In the genomic region with DNA sequence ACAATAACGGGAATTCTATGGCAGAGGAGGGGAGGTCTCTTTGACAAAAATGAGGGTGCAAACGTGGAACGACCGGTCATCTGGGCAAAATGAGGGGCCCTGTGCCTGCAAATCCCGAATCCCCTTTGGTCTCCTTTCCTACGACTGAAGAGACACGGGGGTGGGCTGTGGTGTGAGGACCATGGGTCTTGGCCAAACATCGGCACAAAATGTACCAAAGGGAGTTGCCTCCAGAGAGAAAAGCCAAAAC, we compare ENCODE assay signal across 8 cellular contexts. TPM values are rescaled to one million over a fixed set of nuclear protein-coding genes. Genes with fewer than 3 reads are reported as not detected.
DNase-seq lines count a peak whose midpoint lies in the region; ATAC-seq, FAIRE-seq and TF ChIP-seq lines count a peak whose summit lies in the region.

No MANE protein-coding gene starts in this region.

- intact Hi-C loops in activated B cell treated with CpG ODN at 0.5 μM for 24 hours (cut with micrococcal nuclease), result loop anchor here (1.0 to 10.0 kb wide), 7 partner anchors 14 to 569 kb away; partner anchors contain the start of genes MNS1 and TCF12
- intact Hi-C loops in right cardiac atrium (cut with DNase I), result loop anchor here in 1 of 4 donors (10.0 kb wide), 1 partner anchor 82 kb away; no protein-coding TSS in a partner anchor

- CTCF ChIA-PET in activated CD8-positive, alpha-beta memory T cell treated with anti-CD3 and anti-CD28 coated beads, Interleukin-2, amount 10 ng/mL, durations not matched to agents 7 days and 5 days (lab: Charles Lee), result interaction anchor here (0.9 to 1.4 kb wide), 4 partner anchors 137 to 480 kb away, joined by 3 read pairs; no protein-coding TSS in a partner anchor
- CTCF ChIA-PET in activated B cell treated with CpG ODN at 0.5 μM for 24 hours (lab: Charles Lee), result interaction anchor here (0.6 kb wide), 1 partner anchor 137 kb away, joined by 5 read pairs; no protein-coding TSS in a partner anchor

- under 1% methylated on average over 8 of the region's 8 CpGs for WGBS in right cardiac atrium
- WGBS in small intestine, 3 donors, result 0 to 2% (median 1%) methylated on average over 8 of the region's 8 CpGs

- no peak for ATAC-seq in activated CD8-positive, alpha-beta memory T cell treated with anti-CD3 and anti-CD28 coated beads, Interleukin-2, amount 10 ng/mL, durations not matched to agents 7 days and 5 days
- no peak for ATAC-seq in activated B cell treated with CpG ODN at 0.5 μM for 24 hours (ENCODE audit: low read depth)
- ATAC-seq in right cardiac atrium, result no peak
- ATAC-seq in HG02938 (IDR thresholded peaks at IDR 0.05; ENCODE audit: unreplicated experiment), result no peak

- no peaks in the 10 kb centered on the region for H3K27me3 ChIP-seq in right cardiac atrium (ENCODE audit: control insufficient read depth, insufficient read depth)
- no peaks in the 10 kb centered on the region for H3K27me3 ChIP-seq in small intestine (ENCODE audit: control insufficient read depth in 2 of 2, insufficient read depth in 2 of 2, low read length in 2 of 2)

- H3K9me3 Mint-ChIP-seq in activated CD8-positive, alpha-beta memory T cell treated with anti-CD3 and anti-CD28 coated beads, Interleukin-2, amount 10 ng/mL, durations not matched to agents 7 days and 5 days (ENCODE audit: low read depth), result no peaks in the 10 kb centered on the region
- no peaks in the 10 kb centered on the region for H3K9me3 Mint-ChIP-seq in activated B cell treated with CpG ODN at 0.5 μM for 24 hours

- peaks cover 0 to 1% of the 10 kb centered on the region in 2 donors for H3K36me3 ChIP-seq in small intestine (ENCODE audit: control insufficient read depth in 2 of 2, insufficient read depth in 2 of 2, low read length in 2 of 2)

- peak overlapping the region; percentile 76 for H3K4me3 ChIP-seq in right cardiac atrium (ENCODE audit: low read length)
- H3K4me3 ChIP-seq in small intestine (ENCODE audit: low read depth in 1 of 2, low read length in 2 of 2), result peak overlapping the region; percentile 64 to 98

- peak overlapping the region; percentile 98 for H3K27ac ChIP-seq in right cardiac atrium (ENCODE audit: low read length)
- peak overlapping the region; percentile 95 to 96 for H3K27ac ChIP-seq in small intestine (ENCODE audit: low read depth in 1 of 2, low read length in 1 of 2)

- TF ChIP-seq CTCF in activated B cell treated with CpG ODN at 0.5 μM for 24 hours (IDR thresholded peaks at IDR 0.05), result no peak

- H3K4me1 Mint-ChIP-seq in activated CD8-positive, alpha-beta memory T cell treated with anti-CD3 and anti-CD28 coated beads, Interleukin-2, amount 10 ng/mL, durations not matched to agents 7 days and 5 days, result peaks cover 23% of the 10 kb centered on the region
- H3K4me1 Mint-ChIP-seq in activated B cell treated with CpG ODN at 0.5 μM for 24 hours, result peaks cover 31% of the 10 kb centered on the region

- no peak for DNase-seq in activated CD8-positive, alpha-beta memory T cell treated with anti-CD3 and anti-CD28 coated beads, Interleukin-2, amount 10 ng/mL, durations not matched to agents 7 days and 5 days
- DNase-seq in activated CD8-positive, alpha-beta memory T cell treated with anti-CD3 and anti-CD28 coated beads for 24 hours, result no peak
- no peak for DNase-seq in activated B cell treated with CpG ODN at 0.5 μM for 24 hours
- no peak for DNase-seq in right cardiac atrium
- DNase-seq in small intestine, result no peak
- DNase-seq in stimulated activated naive CD4-positive, alpha-beta T cell (lab: John Stamatoyannopoulos, UW), result no peak
- DNase-seq in amniotic stem cell (lab: John Stamatoyannopoulos, UW), result no peak

- peaks cover 3% of the 10 kb centered on the region for H3K27me3 Mint-ChIP-seq in activated CD8-positive, alpha-beta memory T cell treated with anti-CD3 and anti-CD28 coated beads, Interleukin-2, amount 10 ng/mL, durations not matched to agents 7 days and 5 days
- H3K27me3 Mint-ChIP-seq in activated B cell treated with CpG ODN at 0.5 μM for 24 hours, result no peaks in the 10 kb centered on the region

- peaks cover 15% of the 10 kb centered on the region for H3K36me3 Mint-ChIP-seq in activated CD8-positive, alpha-beta memory T cell treated with anti-CD3 and anti-CD28 coated beads, Interleukin-2, amount 10 ng/mL, durations not matched to agents 7 days and 5 days
- peaks cover 16% of the 10 kb centered on the region for H3K36me3 Mint-ChIP-seq in activated B cell treated with CpG ODN at 0.5 μM for 24 hours (ENCODE audit: low read depth)

- FAIRE-seq in small intestine (lab: Jason Lieb, UNC), result no peak

- H3K9me3 ChIP-seq in right cardiac atrium (ENCODE audit: control insufficient read depth, low read length) (no peaks in the 10 kb centered on the region), small intestine (ENCODE audit: control insufficient read depth, low read depth) (no peaks in the 10 kb centered on the region)

- H3K4me3 Mint-ChIP-seq in activated CD8-positive, alpha-beta memory T cell treated with anti-CD3 and anti-CD28 coated beads, Interleukin-2, amount 10 ng/mL, durations not matched to agents 7 days and 5 days, result peak overlapping the region; percentile 93
- H3K4me3 Mint-ChIP-seq in activated B cell treated with CpG ODN at 0.5 μM for 24 hours, result peak overlapping the region; percentile 96

- POLR2A ChIA-PET in activated B cell treated with CpG ODN at 0.5 μM for 24 hours (lab: Charles Lee), result interaction anchor here (0.6 to 1.5 kb wide), 5 partner anchors 14 to 566 kb away, joined by 3 to 10 read pairs (median 4); no protein-coding TSS in a partner anchor

- peak overlapping the region; percentile 95 for H3K27ac Mint-ChIP-seq in activated CD8-positive, alpha-beta memory T cell treated with anti-CD3 and anti-CD28 coated beads, Interleukin-2, amount 10 ng/mL, durations not matched to agents 7 days and 5 days
- H3K27ac Mint-ChIP-seq in activated B cell treated with CpG ODN at 0.5 μM for 24 hours, result peak overlapping the region; percentile 93

- H3K4me1 ChIP-seq in right cardiac atrium (ENCODE audit: control insufficient read depth, insufficient read depth, low read length) (peaks cover 6% of the 10 kb centered on the region), small intestine (ENCODE audit: control insufficient read depth in 2 of 2, insufficient read depth in 1 of 2, low read depth in 1 of 2, low read length in 1 of 2) (peaks cover 0 to 12% of the 10 kb centered on the region in 2 donors)

RNA-seq across cellular contexts. Expression of gene ZNF280D, which starts 0.5 kb away (rescaled TPM):
- total RNA-seq in activated CD8-positive, alpha-beta memory T cell treated with anti-CD3 and anti-CD28 coated beads, Interleukin-2, amount 10 ng/mL, durations not matched to agents 7 days and 5 days, result 10 to 100 TPM; 20.0 to 22.2 TPM
- total RNA-seq in activated B cell treated with CpG ODN at 0.5 μM for 24 hours, result 37.9 and 40.0 TPM in 2 replicates
- 10 to 100 TPM; 28.4 to 31.7 (median 30.8) TPM for total RNA-seq in right cardiac atrium
- polyA plus RNA-seq in right cardiac atrium, result 11.7 TPM
- polyA plus RNA-seq in small intestine, result 10 to 100 TPM in 2 of 3 donors, 1 to 10 TPM in 1; 6.8 to 11.7 (median 10.3) TPM
